ENCODE assay signal across 17 cellular contexts in genomic region chr7:42991913-42992576, GRCh38. TPM values are rescaled to one million over a fixed set of nuclear protein-coding genes. Genes with fewer than 3 reads are reported as not detected.
A peak's percentile ranks its signal among the peaks of the same experiment; 100 is the strongest.
DNase-seq lines count a peak whose midpoint lies in the region; ATAC-seq and TF ChIP-seq lines count a peak whose summit lies in the region.
"Had no signal": no experiment of that assay in that cellular context is flagged by ENCODE, and none has a peak within 500 bp of the region (broad histone marks: within the 10 kb centered on the region; RNA-seq: fewer than 3 reads in every experiment).

No MANE protein-coding gene starts in this region.

- H3K79me1 ChIP-seq in neuronal stem cell (ENCODE audit: low read depth, low read length), result no peaks in the 10 kb centered on the region

- H3K9ac ChIP-seq in neuronal stem cell (ENCODE audit: low read depth, low read length, poor library complexity), result no peak overlapping the region

- H3K18ac ChIP-seq in neuronal stem cell (ENCODE audit: low read length), result peak overlapping the region; percentile 4

- no peak overlapping the region for H3K4me2 ChIP-seq in neuronal stem cell (ENCODE audit: insufficient read depth, low read length, poor library complexity, severe bottlenecking)

- H2BK15ac ChIP-seq in neuronal stem cell (ENCODE audit: low read length), result no peak overlapping the region

- no peak overlapping the region for H3K23ac ChIP-seq in neuronal stem cell (ENCODE audit: low read depth, low read length, poor library complexity)

- peak overlapping the region; percentile 20 for H3K4me3 Mint-ChIP-seq in glutamatergic neuron (ENCODE audit: unreplicated experiment)
- H3K4me3 Mint-ChIP-seq: CD4-positive, CD25-positive, alpha-beta regulatory T cell had no signal

- peaks cover 2% of the 10 kb centered on the region for H3K36me3 Mint-ChIP-seq in glutamatergic neuron (ENCODE audit: unreplicated experiment)
- H3K36me3 Mint-ChIP-seq: CD4-positive, CD25-positive, alpha-beta regulatory T cell had no signal

- peaks cover 18% of the 10 kb centered on the region for H3K4me1 Mint-ChIP-seq in glutamatergic neuron (ENCODE audit: low read depth, unreplicated experiment)
- H3K4me1 Mint-ChIP-seq: CD4-positive, CD25-positive, alpha-beta regulatory T cell had no signal

- H3K9me3 Mint-ChIP-seq in glutamatergic neuron (ENCODE audit: unreplicated experiment), result peaks cover 1% of the 10 kb centered on the region
- H3K9me3 Mint-ChIP-seq: CD4-positive, CD25-positive, alpha-beta regulatory T cell had no signal

- peak overlapping the region; percentile 42 for H3K27ac ChIP-seq in C4-2B
- H3K27ac ChIP-seq in neuronal stem cell (replicated peaks; ENCODE audit: low read length), result no peak overlapping the region

- H3K14ac ChIP-seq in neuronal stem cell (ENCODE audit: low read length), result no peak overlapping the region

- ATAC-seq in HG03432 (IDR thresholded peaks at IDR 0.05; ENCODE audit: unreplicated experiment), result no peak
- ATAC-seq: HCT116 had no signal

- H3K4me3 ChIP-seq in neuronal stem cell (ENCODE audit: low read length in 2 of 2), result peak overlapping the region in 1 of 2 donors; percentile 11

- no peaks in the 10 kb centered on the region for H3K36me3 ChIP-seq in neuronal stem cell (replicated peaks in 1 of 2; ENCODE audit: control insufficient read depth in 2 of 2, insufficient read depth in 2 of 2, low read length in 2 of 2)

- DNase-seq in NCI-H2171 treated with DMSO at 0.1 percent for 48 hours (lab: John Stamatoyannopoulos, UW) (peak; percentile 12), glutamatergic neuron (peak; percentile 22), neuronal stem cell (ENCODE audit: low spot score) (no peak), NAMALWA (ENCODE audit: low spot score) (no peak), Kasumi-1 (lab: John Stamatoyannopoulos, UW) (no peak), SHP77 (lab: John Stamatoyannopoulos, UW) (no peak)
- DNase-seq: CD4-positive, CD25-positive, alpha-beta regulatory T cell; DMS153; NCI-H1436 treated with DMSO at 0.1 percent for 48 hours; NCI-H2081; NCI-H226; NCI-H524 treated with DMSO at 0.1 percent for 48 hours; OCI-M1 had no signal

- H2BK120ac ChIP-seq in neuronal stem cell (ENCODE audit: low read depth, low read length), result no peak overlapping the region

- WGBS in neuronal stem cell (ENCODE audit: extremely low coverage in 2 of 2, insufficient read length in 2 of 2, insufficient replicate concordance in 1 of 2), 2 donors, result no CpG with 5 or more reads among the region's 13 CpGs

- peak overlapping the region; percentile 41 for H3K27ac Mint-ChIP-seq in glutamatergic neuron (ENCODE audit: unreplicated experiment)
- H3K27ac Mint-ChIP-seq: CD4-positive, CD25-positive, alpha-beta regulatory T cell had no signal

- no peak overlapping the region for H4K8ac ChIP-seq in neuronal stem cell (ENCODE audit: low read depth, low read length)

- H4K91ac ChIP-seq in neuronal stem cell (ENCODE audit: low read depth, low read length, poor library complexity), result no peak overlapping the region

- H2BK12ac ChIP-seq in neuronal stem cell (ENCODE audit: low read length), result peak overlapping the region; percentile 24

- H2BK5ac ChIP-seq in neuronal stem cell (ENCODE audit: low read length), result no peak overlapping the region

- no peak overlapping the region for H2AFZ ChIP-seq in neuronal stem cell (ENCODE audit: low read length)

- no peaks in the 10 kb centered on the region for H3K27me3 Mint-ChIP-seq in glutamatergic neuron (ENCODE audit: unreplicated experiment)

- peaks cover 0 to 12% (median 0%) of the 10 kb centered on the region in 3 experiments for H3K27me3 ChIP-seq in neuronal stem cell (ENCODE audit: control insufficient read depth in 3 of 3, insufficient read depth in 3 of 3, low read depth in 1 of 3, low read length in 3 of 3)

- no peaks in the 10 kb centered on the region for H3K9me3 ChIP-seq in neuronal stem cell (replicated peaks in 1 of 2; ENCODE audit: control insufficient read depth in 2 of 2, insufficient read depth in 1 of 2, low read depth in 1 of 2, low read length in 2 of 2)
- H3K9me3 ChIP-seq: Caco-2 had no signal

- no peak overlapping the region for H3K4ac ChIP-seq in neuronal stem cell (ENCODE audit: low read length)

- TF ChIP-seq CTCF in C4-2B (conservative IDR thresholded peaks at IDR 0.05) (no peak), glutamatergic neuron (IDR thresholded peaks at IDR 0.05; ENCODE audit: partially characterized antibody, unreplicated experiment) (no peak)

- no peak overlapping the region for H2AK5ac ChIP-seq in neuronal stem cell (ENCODE audit: low read depth, low read length)

- peaks cover 0 to 6% of the 10 kb centered on the region in 2 donors for H3K4me1 ChIP-seq in neuronal stem cell (ENCODE audit: control insufficient read depth in 2 of 2, insufficient read depth in 1 of 2, low read depth in 1 of 2, low read length in 2 of 2)
- H3K4me1 ChIP-seq: Caco-2 had no signal

RNA-seq across cellular contexts. Expression of gene MRPL32, which starts 59.9 kb away (rescaled TPM):
- 56.2 TPM for total RNA-seq in glutamatergic neuron (ENCODE audit: unreplicated experiment)
- polyA plus RNA-seq in neuronal stem cell (2013, experiment 1 of 2), result 96.2 TPM
- 101 TPM for polyA plus RNA-seq in neuronal stem cell (2013, experiment 2 of 2)

Comparison
In these comparisons a context has a peak if more than half of its experiments do, and no peak if none do; other contexts are left out.
1. DNase-seq: peak in NCI-H2171 treated with DMSO at 0.1 percent for 48 hours (single experiment) and glutamatergic neuron (single experiment); none in neuronal stem cell (single experiment), NAMALWA (single experiment), Kasumi-1 (0 of 2) and SHP77 (0 of 2).